Comparison of ENCODE assay signal across 2 cellular contexts in genomic region chr12:7788316-7788689, GRCh38.
TF ChIP-seq lines count a peak whose summit lies in the region.

No MANE protein-coding gene starts in this region.

TF ChIP-seq in A549, 52 proteins besides CTCF, POLR2A, EP300 and RAD21:
- TF ChIP-seq RCOR1 (IDR thresholded peaks at IDR 0.05; ENCODE audit: low read depth, low read length) = no peak
- TF ChIP-seq MAFK (IDR thresholded peaks at IDR 0.05; ENCODE audit: partially characterized antibody) = no peak
- TF ChIP-seq CBX8 (IDR thresholded peaks at IDR 0.05) = no peak
- TF ChIP-seq ZNF302 (CRISPR knock-in tag; IDR thresholded peaks at IDR 0.05) = no peak
- TF ChIP-seq ZFP36 (IDR thresholded peaks at IDR 0.05; ENCODE audit: borderline replicate concordance, partially characterized antibody) = no peak
- TF ChIP-seq EHMT2 (IDR thresholded peaks at IDR 0.05; ENCODE audit: low read depth) = no peak
- TF ChIP-seq SREBF2 (IDR thresholded peaks at IDR 0.05) = no peak
- no peak for TF ChIP-seq CBX2 (IDR thresholded peaks at IDR 0.05; ENCODE audit: borderline replicate concordance, low read depth)
- TF ChIP-seq ELK1 (IDR thresholded peaks at IDR 0.05; ENCODE audit: low read depth, low read length) = no peak
- no peak for TF ChIP-seq EHF (CRISPR knock-in tag; IDR thresholded peaks at IDR 0.05)
- no peak for TF ChIP-seq NFE2L2 (conservative IDR thresholded peaks at IDR 0.05; ENCODE audit: low read length)
- TF ChIP-seq KDM1A (IDR thresholded peaks at IDR 0.05; ENCODE audit: low read depth) = no peak
- TF ChIP-seq BCL3 (IDR thresholded peaks at IDR 0.05) = no peak

TF ChIP-seq in H1, 55 proteins besides CTCF, POLR2A, EP300 and RAD21:
- TF ChIP-seq JUN (IDR thresholded peaks at IDR 0.05; ENCODE audit: low read depth, low read length) (no peak), CREB1 (IDR thresholded peaks at IDR 0.05) (no peak), HDAC2 (IDR thresholded peaks at IDR 0.05; ENCODE audit: borderline replicate concordance in 1 of 2, low read depth in 2 of 2, low read length in 2 of 2) (no peak), SAP30 (IDR thresholded peaks at IDR 0.05; ENCODE audit: insufficient read depth, insufficient replicate concordance, low read length) (no peak), E2F6 (IDR thresholded peaks at IDR 0.05) (no peak), POLR2AphosphoS5 (IDR thresholded peaks at IDR 0.05; ENCODE audit: low read depth, low read length) (no peak), KDM4A (IDR thresholded peaks at IDR 0.05; ENCODE audit: low read depth, low read length, severe bottlenecking) (no peak), ZNF274 (IDR thresholded peaks at IDR 0.05; ENCODE audit: borderline replicate concordance, extremely low read depth, low read length) (no peak), NRF1 (IDR thresholded peaks at IDR 0.05; ENCODE audit: low read depth, low read length) (no peak), GTF2F1 (IDR thresholded peaks at IDR 0.05; ENCODE audit: borderline replicate concordance, low read depth, low read length) (no peak), NANOG (IDR thresholded peaks at IDR 0.05; ENCODE audit: insufficient read depth, low read depth, low read length, poor library complexity, severe bottlenecking) (no peak), TAF7 (optimal IDR thresholded peaks at IDR 0.05; ENCODE audit: borderline replicate concordance, low read depth, low read length) (no peak), ASH2L (IDR thresholded peaks at IDR 0.05; ENCODE audit: low read length) (no peak), CHD2 (IDR thresholded peaks at IDR 0.05; ENCODE audit: low read length) (no peak)
TF ChIP-seq in H1: peak in this region for 0.
